In the genomic region with DNA sequence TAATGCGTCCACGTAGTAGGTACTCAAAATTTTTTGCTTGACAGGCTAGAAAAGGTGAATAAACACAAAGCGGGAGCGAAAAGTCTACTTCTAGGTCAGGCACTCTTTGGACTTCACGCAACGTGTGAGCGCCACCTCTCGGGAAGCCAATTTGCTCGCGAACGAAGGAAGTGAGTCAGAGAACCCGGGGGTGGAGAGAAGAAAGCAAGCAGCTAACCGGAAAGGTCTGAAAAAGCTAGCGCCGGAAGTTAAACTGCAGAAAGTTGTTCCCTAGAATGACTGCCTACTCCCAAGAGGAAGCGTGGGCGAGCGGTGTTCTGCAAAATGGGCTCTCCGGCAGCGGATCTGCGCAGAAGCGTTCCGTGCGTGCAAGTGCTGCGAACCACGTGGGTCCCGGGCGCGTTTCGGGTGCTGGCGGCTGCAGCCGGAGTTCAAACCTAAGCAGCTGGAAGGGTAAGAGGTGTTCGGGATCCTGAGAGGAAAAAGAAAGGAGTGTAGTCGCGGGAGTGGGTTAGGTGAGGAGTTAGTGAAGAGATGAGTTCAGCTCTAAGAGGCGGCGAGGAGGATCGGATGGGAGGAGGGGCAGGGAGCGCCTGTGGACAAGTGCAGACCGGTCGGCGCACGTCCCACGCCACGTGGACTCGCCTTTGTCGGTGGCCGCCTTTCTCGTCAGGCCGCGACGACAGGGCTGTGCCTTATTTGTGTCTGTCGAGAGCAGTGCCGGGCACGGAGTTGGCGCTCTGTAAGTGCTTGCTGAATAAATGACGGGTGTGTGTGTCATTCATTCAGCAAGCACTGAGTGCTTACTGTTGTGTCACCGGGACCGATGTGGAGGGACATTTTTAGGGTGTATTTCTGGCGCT, we compare ENCODE assay signal across 1 cellular context.
TF ChIP-seq lines count a peak whose summit lies in the region.

A gene (plus strand): TSS at position 350 of the 863 bp plus-strand sequence. CDS start 2,096 bp downstream, outside the sequence.

TF ChIP-seq in HepG2, 621 proteins besides CTCF, POLR2A, EP300 and RAD21 (continued from another document and continues in another):
- TF ChIP-seq, protein P1, sequence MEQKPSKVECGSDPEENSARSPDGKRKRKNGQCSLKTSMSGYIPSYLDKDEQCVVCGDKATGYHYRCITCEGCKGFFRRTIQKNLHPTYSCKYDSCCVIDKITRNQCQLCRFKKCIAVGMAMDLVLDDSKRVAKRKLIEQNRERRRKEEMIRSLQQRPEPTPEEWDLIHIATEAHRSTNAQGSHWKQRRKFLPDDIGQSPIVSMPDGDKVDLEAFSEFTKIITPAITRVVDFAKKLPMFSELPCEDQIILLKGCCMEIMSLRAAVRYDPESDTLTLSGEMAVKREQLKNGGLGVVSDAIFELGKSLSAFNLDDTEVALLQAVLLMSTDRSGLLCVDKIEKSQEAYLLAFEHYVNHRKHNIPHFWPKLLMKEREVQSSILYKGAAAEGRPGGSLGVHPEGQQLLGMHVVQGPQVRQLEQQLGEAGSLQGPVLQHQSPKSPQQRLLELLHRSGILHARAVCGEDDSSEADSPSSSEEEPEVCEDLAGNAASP (CRISPR knock-in tag; IDR thresholded peaks at IDR 0.05; ENCODE audit: borderline replicate concordance), result peak; percentile 88
- TF ChIP-seq, protein P2, sequence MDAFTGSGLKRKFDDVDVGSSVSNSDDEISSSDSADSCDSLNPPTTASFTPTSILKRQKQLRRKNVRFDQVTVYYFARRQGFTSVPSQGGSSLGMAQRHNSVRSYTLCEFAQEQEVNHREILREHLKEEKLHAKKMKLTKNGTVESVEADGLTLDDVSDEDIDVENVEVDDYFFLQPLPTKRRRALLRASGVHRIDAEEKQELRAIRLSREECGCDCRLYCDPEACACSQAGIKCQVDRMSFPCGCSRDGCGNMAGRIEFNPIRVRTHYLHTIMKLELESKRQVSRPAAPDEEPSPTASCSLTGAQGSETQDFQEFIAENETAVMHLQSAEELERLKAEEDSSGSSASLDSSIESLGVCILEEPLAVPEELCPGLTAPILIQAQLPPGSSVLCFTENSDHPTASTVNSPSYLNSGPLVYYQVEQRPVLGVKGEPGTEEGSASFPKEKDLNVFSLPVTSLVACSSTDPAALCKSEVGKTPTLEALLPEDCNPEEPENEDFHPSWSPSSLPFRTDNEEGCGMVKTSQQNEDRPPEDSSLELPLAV (CRISPR knock-in tag; conservative IDR thresholded peaks at IDR 0.05; ENCODE audit: low read depth), result no peak
- TF ChIP-seq ZNF501 (CRISPR knock-in tag; IDR thresholded peaks at IDR 0.05), result peak; percentile 100
- TF ChIP-seq ONECUT2 (CRISPR knock-in tag; IDR thresholded peaks at IDR 0.05), result peak; percentile 72
- peak; percentile 90 for TF ChIP-seq HMG20B (CRISPR knock-in tag; conservative IDR thresholded peaks at IDR 0.05)
- peak; percentile 96 for TF ChIP-seq ZNF431 (CRISPR knock-in tag; IDR thresholded peaks at IDR 0.05; ENCODE audit: borderline replicate concordance, low read depth)
- TF ChIP-seq, protein P3, sequence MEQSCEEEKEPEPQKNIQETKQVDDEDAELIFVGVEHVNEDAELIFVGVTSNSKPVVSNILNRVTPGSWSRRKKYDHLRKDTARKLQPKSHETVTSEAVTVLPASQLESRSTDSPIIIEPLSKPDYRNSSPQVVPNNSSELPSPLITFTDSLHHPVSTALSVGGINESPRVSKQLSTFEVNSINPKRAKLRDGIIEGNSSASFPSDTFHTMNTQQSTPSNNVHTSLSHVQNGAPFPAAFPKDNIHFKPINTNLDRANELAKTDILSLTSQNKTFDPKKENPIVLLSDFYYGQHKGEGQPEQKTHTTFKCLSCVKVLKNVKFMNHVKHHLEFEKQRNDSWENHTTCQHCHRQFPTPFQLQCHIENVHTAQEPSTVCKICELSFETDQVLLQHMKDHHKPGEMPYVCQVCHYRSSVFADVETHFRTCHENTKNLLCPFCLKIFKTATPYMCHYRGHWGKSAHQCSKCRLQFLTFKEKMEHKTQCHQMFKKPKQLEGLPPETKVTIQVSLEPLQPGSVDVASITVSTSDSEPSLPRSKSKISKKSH (CRISPR knock-in tag; IDR thresholded peaks at IDR 0.05; ENCODE audit: borderline replicate concordance), result peak; percentile 96
- TF ChIP-seq PTBP1 (IDR thresholded peaks at IDR 0.05; ENCODE audit: low read depth, low read length, poor library complexity, severe bottlenecking), result peak; percentile 98
- peak; percentile 99 for TF ChIP-seq KLF11 (CRISPR knock-in tag; IDR thresholded peaks at IDR 0.05)
- peak; percentile 99 for TF ChIP-seq GATAD1 (CRISPR knock-in tag; IDR thresholded peaks at IDR 0.05)
- peak; percentile 99 for TF ChIP-seq PHF20 (CRISPR knock-in tag; IDR thresholded peaks at IDR 0.05)
- TF ChIP-seq, protein P4, sequence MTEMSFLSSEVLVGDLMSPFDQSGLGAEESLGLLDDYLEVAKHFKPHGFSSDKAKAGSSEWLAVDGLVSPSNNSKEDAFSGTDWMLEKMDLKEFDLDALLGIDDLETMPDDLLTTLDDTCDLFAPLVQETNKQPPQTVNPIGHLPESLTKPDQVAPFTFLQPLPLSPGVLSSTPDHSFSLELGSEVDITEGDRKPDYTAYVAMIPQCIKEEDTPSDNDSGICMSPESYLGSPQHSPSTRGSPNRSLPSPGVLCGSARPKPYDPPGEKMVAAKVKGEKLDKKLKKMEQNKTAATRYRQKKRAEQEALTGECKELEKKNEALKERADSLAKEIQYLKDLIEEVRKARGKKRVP (CRISPR knock-in tag; IDR thresholded peaks at IDR 0.05), result no peak; a peak in 2 of 4 replicates
- TF ChIP-seq ZNF3 (CRISPR knock-in tag; IDR thresholded peaks at IDR 0.05), result peak; percentile 81; the same call in 1 of the 2 replicates
- TF ChIP-seq CENPT (CRISPR knock-in tag; IDR thresholded peaks at IDR 0.05; ENCODE audit: low read depth), result peak; percentile 68; the same call in 1 of the 2 replicates
- TF ChIP-seq ZNF124 (CRISPR knock-in tag; IDR thresholded peaks at IDR 0.05), result peak; percentile 99
- peak; percentile 100 for TF ChIP-seq ZNF34 (CRISPR knock-in tag; IDR thresholded peaks at IDR 0.05; ENCODE audit: borderline replicate concordance)
- TF ChIP-seq SIX1 (CRISPR knock-in tag; IDR thresholded peaks at IDR 0.05; ENCODE audit: borderline replicate concordance), result peak; percentile 84
- no peak for TF ChIP-seq ZNF674 (CRISPR knock-in tag; IDR thresholded peaks at IDR 0.05; ENCODE audit: low read depth)
- TF ChIP-seq MYNN (CRISPR knock-in tag; IDR thresholded peaks at IDR 0.05; ENCODE audit: low read depth), result peak; percentile 97
- 0 out of 2 replicates have a peak, but pooled peaks have one; percentile 79 for TF ChIP-seq ZNF251 (CRISPR knock-in tag; IDR thresholded peaks at IDR 0.05)
- TF ChIP-seq SUZ12 (IDR thresholded peaks at IDR 0.05; ENCODE audit: low read depth, low read length), result peak; percentile 18; the same call in 1 of the 2 replicates
- TF ChIP-seq ZNF160 (CRISPR knock-in tag; IDR thresholded peaks at IDR 0.05), result peak; percentile 97
- TF ChIP-seq ZFYVE20 (CRISPR knock-in tag; IDR thresholded peaks at IDR 0.05; ENCODE audit: borderline replicate concordance, low read depth), result no peak
- TF ChIP-seq RARA (CRISPR knock-in tag; IDR thresholded peaks at IDR 0.05), result peak; percentile 80
- peak; percentile 95; the same call in 1 of the 2 replicates for TF ChIP-seq DR1 (CRISPR knock-in tag; IDR thresholded peaks at IDR 0.05)
- TF ChIP-seq RFXANK (CRISPR knock-in tag; IDR thresholded peaks at IDR 0.05), result peak; percentile 96
- TF ChIP-seq BRD4 (CRISPR knock-in tag; IDR thresholded peaks at IDR 0.05), result peak; percentile 99
- peak; percentile 95 for TF ChIP-seq NAIF1 (CRISPR knock-in tag; IDR thresholded peaks at IDR 0.05; ENCODE audit: borderline replicate concordance)
- peak; percentile 90 for TF ChIP-seq JUN (CRISPR knock-in tag; IDR thresholded peaks at IDR 0.05)
- no peak; the same call in 1 of the 2 replicates for TF ChIP-seq TRIM24 (CRISPR knock-in tag; IDR thresholded peaks at IDR 0.05)
- TF ChIP-seq, protein P5, sequence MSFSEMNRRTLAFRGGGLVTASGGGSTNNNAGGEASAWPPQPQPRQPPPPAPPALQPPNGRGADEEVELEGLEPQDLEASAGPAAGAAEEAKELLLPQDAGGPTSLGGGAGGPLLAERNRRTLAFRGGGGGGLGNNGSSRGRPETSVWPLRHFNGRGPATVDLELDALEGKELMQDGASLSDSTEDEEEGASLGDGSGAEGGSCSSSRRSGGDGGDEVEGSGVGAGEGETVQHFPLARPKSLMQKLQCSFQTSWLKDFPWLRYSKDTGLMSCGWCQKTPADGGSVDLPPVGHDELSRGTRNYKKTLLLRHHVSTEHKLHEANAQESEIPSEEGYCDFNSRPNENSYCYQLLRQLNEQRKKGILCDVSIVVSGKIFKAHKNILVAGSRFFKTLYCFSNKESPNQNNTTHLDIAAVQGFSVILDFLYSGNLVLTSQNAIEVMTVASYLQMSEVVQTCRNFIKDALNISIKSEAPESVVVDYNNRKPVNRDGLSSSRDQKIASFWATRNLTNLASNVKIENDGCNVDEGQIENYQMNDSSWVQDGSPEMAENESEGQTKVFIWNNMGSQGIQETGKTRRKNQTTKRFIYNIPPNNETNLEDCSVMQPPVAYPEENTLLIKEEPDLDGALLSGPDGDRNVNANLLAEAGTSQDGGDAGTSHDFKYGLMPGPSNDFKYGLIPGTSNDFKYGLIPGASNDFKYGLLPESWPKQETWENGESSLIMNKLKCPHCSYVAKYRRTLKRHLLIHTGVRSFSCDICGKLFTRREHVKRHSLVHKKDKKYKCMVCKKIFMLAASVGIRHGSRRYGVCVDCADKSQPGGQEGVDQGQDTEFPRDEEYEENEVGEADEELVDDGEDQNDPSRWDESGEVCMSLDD (CRISPR knock-in tag; IDR thresholded peaks at IDR 0.05; ENCODE audit: borderline replicate concordance), result peak; percentile 89; the same call in 1 of the 2 replicates
- peak; percentile 97 for TF ChIP-seq ZNF264 (CRISPR knock-in tag; IDR thresholded peaks at IDR 0.05)
- peak; percentile 95 for TF ChIP-seq TBX2 (CRISPR knock-in tag; IDR thresholded peaks at IDR 0.05; ENCODE audit: borderline replicate concordance)
- TF ChIP-seq, protein P6, sequence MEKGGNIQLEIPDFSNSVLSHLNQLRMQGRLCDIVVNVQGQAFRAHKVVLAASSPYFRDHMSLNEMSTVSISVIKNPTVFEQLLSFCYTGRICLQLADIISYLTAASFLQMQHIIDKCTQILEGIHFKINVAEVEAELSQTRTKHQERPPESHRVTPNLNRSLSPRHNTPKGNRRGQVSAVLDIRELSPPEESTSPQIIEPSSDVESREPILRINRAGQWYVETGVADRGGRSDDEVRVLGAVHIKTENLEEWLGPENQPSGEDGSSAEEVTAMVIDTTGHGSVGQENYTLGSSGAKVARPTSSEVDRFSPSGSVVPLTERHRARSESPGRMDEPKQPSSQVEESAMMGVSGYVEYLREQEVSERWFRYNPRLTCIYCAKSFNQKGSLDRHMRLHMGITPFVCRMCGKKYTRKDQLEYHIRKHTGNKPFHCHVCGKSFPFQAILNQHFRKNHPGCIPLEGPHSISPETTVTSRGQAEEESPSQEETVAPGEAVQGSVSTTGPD (CRISPR knock-in tag; IDR thresholded peaks at IDR 0.05), result no peak
- TF ChIP-seq TCF12 (IDR thresholded peaks at IDR 0.05), result no peak
- TF ChIP-seq TCF12 (CRISPR knock-in tag; IDR thresholded peaks at IDR 0.05), result peak; percentile 68; the same call in 1 of the 2 replicates
- TF ChIP-seq HOXA7 (CRISPR knock-in tag; IDR thresholded peaks at IDR 0.05), result no peak
- peak; percentile 91 for TF ChIP-seq ARHGAP35 (CRISPR knock-in tag; IDR thresholded peaks at IDR 0.05; ENCODE audit: borderline replicate concordance)
- peak; percentile 75; the same call in 1 of the 2 replicates for TF ChIP-seq PITX1 (CRISPR knock-in tag; IDR thresholded peaks at IDR 0.05)
- TF ChIP-seq, protein P7, sequence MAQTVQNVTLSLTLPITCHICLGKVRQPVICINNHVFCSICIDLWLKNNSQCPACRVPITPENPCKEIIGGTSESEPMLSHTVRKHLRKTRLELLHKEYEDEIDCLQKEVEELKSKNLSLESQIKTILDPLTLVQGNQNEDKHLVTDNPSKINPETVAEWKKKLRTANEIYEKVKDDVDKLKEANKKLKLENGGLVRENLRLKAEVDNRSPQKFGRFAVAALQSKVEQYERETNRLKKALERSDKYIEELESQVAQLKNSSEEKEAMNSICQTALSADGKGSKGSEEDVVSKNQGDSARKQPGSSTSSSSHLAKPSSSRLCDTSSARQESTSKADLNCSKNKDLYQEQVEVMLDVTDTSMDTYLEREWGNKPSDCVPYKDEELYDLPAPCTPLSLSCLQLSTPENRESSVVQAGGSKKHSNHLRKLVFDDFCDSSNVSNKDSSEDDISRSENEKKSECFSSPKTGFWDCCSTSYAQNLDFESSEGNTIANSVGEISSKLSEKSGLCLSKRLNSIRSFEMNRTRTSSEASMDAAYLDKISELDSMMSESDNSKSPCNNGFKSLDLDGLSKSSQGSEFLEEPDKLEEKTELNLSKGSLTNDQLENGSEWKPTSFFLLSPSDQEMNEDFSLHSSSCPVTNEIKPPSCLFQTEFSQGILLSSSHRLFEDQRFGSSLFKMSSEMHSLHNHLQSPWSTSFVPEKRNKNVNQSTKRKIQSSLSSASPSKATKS (CRISPR knock-in tag; IDR thresholded peaks at IDR 0.05), result peak; percentile 82; the same call in 1 of the 2 replicates
- TF ChIP-seq ZNF460 (CRISPR knock-in tag; IDR thresholded peaks at IDR 0.05; ENCODE audit: borderline replicate concordance), result peak; percentile 83; the same call in 1 of the 2 replicates
- peak; percentile 99 for TF ChIP-seq HDAC2 (CRISPR knock-in tag; IDR thresholded peaks at IDR 0.05)
- TF ChIP-seq EZH2 (conservative IDR thresholded peaks at IDR 0.05; ENCODE audit: low read depth, low read length), result no peak
- peak; percentile 71 for TF ChIP-seq SRSF1 (optimal IDR thresholded peaks at IDR 0.05; ENCODE audit: low read depth, low read length)
- TF ChIP-seq THAP11 (CRISPR knock-in tag; IDR thresholded peaks at IDR 0.05), result peak; percentile 98
- TF ChIP-seq, protein P8, sequence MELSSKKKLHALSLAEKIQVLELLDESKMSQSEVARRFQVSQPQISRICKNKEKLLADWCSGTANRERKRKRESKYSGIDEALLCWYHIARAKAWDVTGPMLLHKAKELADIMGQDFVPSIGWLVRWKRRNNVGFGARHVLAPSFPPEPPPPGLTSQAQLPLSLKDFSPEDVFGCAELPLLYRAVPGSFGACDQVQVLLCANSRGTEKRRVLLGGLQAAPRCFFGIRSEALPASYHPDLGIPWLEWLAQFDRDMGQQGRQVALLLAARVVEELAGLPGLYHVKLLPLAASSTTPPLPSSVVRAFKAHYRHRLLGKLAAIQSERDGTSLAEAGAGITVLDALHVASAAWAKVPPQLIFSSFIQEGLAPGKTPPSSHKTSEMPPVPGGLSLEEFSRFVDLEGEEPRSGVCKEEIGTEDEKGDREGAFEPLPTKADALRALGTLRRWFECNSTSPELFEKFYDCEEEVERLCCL (CRISPR knock-in tag; IDR thresholded peaks at IDR 0.05; ENCODE audit: borderline replicate concordance), result peak; percentile 85; the same call in 1 of the 2 replicates
- peak; percentile 93; the same call in 1 of the 2 replicates for TF ChIP-seq TP53 (CRISPR knock-in tag; conservative IDR thresholded peaks at IDR 0.05)
- TF ChIP-seq, protein P9, sequence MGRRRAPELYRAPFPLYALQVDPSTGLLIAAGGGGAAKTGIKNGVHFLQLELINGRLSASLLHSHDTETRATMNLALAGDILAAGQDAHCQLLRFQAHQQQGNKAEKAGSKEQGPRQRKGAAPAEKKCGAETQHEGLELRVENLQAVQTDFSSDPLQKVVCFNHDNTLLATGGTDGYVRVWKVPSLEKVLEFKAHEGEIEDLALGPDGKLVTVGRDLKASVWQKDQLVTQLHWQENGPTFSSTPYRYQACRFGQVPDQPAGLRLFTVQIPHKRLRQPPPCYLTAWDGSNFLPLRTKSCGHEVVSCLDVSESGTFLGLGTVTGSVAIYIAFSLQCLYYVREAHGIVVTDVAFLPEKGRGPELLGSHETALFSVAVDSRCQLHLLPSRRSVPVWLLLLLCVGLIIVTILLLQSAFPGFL (CRISPR knock-in tag; IDR thresholded peaks at IDR 0.05), result peak; percentile 90
- peak; percentile 92 for TF ChIP-seq ZNF616 (CRISPR knock-in tag; IDR thresholded peaks at IDR 0.05; ENCODE audit: low read depth)
